In genomic region chr14:69669375-69669774, GRCh38 we compare ENCODE assay signal across 18 cellular contexts. TPM values are rescaled to one million over a fixed set of nuclear protein-coding genes. Genes with fewer than 3 reads are reported as not detected.
DNase-seq lines count a peak whose midpoint lies in the region; ATAC-seq and TF ChIP-seq lines count a peak whose summit lies in the region.
"Had no signal": no experiment of that assay in that cellular context is flagged by ENCODE, and none has a peak within 500 bp of the region (broad histone marks: within the 10 kb centered on the region; RNA-seq: fewer than 3 reads in every experiment).

No MANE protein-coding gene starts in this region.

- peak; percentile 33 for ATAC-seq in CD4-positive, alpha-beta T cell (ENCODE audit: poor library complexity)
- no peak for ATAC-seq in activated CD8-positive, alpha-beta T cell treated with anti-CD3 and anti-CD28 coated beads, Interleukin-2, amount 10 ng/mL, durations not matched to agents 7 days and 5 days
- ATAC-seq in naive thymus-derived CD8-positive, alpha-beta T cell, result peak; percentile 32 to 45
- ATAC-seq in HG03108 (IDR thresholded peaks at IDR 0.05; ENCODE audit: unreplicated experiment) (no peak), HG03135 (IDR thresholded peaks at IDR 0.05; ENCODE audit: unreplicated experiment) (no peak)
- ATAC-seq: HCT116 had no signal

- no peak overlapping the region for H3K4me3 Mint-ChIP-seq in CD14-positive monocyte
- peak overlapping the region; percentile 83 for H3K4me3 Mint-ChIP-seq in CD4-positive, alpha-beta T cell
- no peak overlapping the region for H3K4me3 Mint-ChIP-seq in activated CD8-positive, alpha-beta T cell treated with anti-CD3 and anti-CD28 coated beads, Interleukin-2, amount 10 ng/mL, durations not matched to agents 7 days and 5 days
- H3K4me3 Mint-ChIP-seq in naive thymus-derived CD8-positive, alpha-beta T cell, result peak overlapping the region in 9 of 10 donors; percentile 7 to 85 (median 51)

- peak overlapping the region in 4 of 7 donors; percentile 16 to 59 (median 40) for H3K27ac Mint-ChIP-seq in CD14-positive monocyte
- H3K27ac Mint-ChIP-seq in CD4-positive, alpha-beta T cell, result peak overlapping the region; percentile 84
- peak overlapping the region; percentile 60 for H3K27ac Mint-ChIP-seq in activated CD8-positive, alpha-beta T cell treated with anti-CD3 and anti-CD28 coated beads, Interleukin-2, amount 10 ng/mL, durations not matched to agents 7 days and 5 days
- H3K27ac Mint-ChIP-seq in naive thymus-derived CD8-positive, alpha-beta T cell, result peak overlapping the region in 8 of 10 donors; percentile 36 to 91 (median 79)

- no peak overlapping the region for H3K27ac ChIP-seq in CD4-positive, alpha-beta T cell (ENCODE audit: low read depth, low read length)
- H3K27ac ChIP-seq: esophagus squamous epithelium had no signal

- DNase-seq in CD14-positive monocyte (ENCODE audit: low spot score) (no peak), NCI-H774 (lab: John Stamatoyannopoulos, UW) (no peak)
- no peak for DNase-seq in CD4-positive, alpha-beta T cell
- DNase-seq in activated CD8-positive, alpha-beta T cell treated with anti-CD3 and anti-CD28 coated beads, Interleukin-2, amount 10 ng/mL, durations not matched to agents 7 days and 5 days, result no peak
- DNase-seq in naive thymus-derived CD8-positive, alpha-beta T cell, result peak in 3 of 10 donors; percentile 7 to 26 (median 23)
- DNase-seq: activated CD4-positive, CD25-positive, alpha-beta regulatory T cell treated with anti-CD3 and anti-CD28 coated beads, Interleukin-2, amount 50 U/mL, for 72 hours; anterior cingulate cortex; cerebellar nuclear complex; effector CD8-positive, alpha-beta T cell; esophagus squamous epithelium; NCI-H1048; SHP77 treated with DMSO at 0.1 percent for 48 hours; stimulated activated CD4-positive, alpha-beta T cell treated with anti-CD3 and anti-CD28 coated beads, Interleukin-2, amount 100 ng/mL, for 24 hours; substantia nigra; T-helper 9 cell had no signal

- no peaks in the 10 kb centered on the region for H3K9me3 Mint-ChIP-seq in CD14-positive monocyte
- H3K9me3 Mint-ChIP-seq in CD4-positive, alpha-beta T cell, result no peaks in the 10 kb centered on the region
- no peaks in the 10 kb centered on the region for H3K9me3 Mint-ChIP-seq in activated CD8-positive, alpha-beta T cell treated with anti-CD3 and anti-CD28 coated beads, Interleukin-2, amount 10 ng/mL, durations not matched to agents 7 days and 5 days (ENCODE audit: insufficient read depth)
- peaks cover 0 to 5% (median 0%) of the 10 kb centered on the region in 9 donors for H3K9me3 Mint-ChIP-seq in naive thymus-derived CD8-positive, alpha-beta T cell

- no peaks in the 10 kb centered on the region for H3K27me3 Mint-ChIP-seq in CD14-positive monocyte (ENCODE audit: low read depth in 3 of 3)
- no peaks in the 10 kb centered on the region for H3K27me3 Mint-ChIP-seq in CD4-positive, alpha-beta T cell
- no peaks in the 10 kb centered on the region for H3K27me3 Mint-ChIP-seq in activated CD8-positive, alpha-beta T cell treated with anti-CD3 and anti-CD28 coated beads, Interleukin-2, amount 10 ng/mL, durations not matched to agents 7 days and 5 days (ENCODE audit: low read depth)
- no peaks in the 10 kb centered on the region for H3K27me3 Mint-ChIP-seq in naive thymus-derived CD8-positive, alpha-beta T cell

- intact Hi-C loops in CD14-positive monocyte (cut with micrococcal nuclease), result no loop called here
- intact Hi-C loops in CD4-positive, alpha-beta T cell (cut with DNase I, micrococcal nuclease), result loop anchor here in 1 of 2 experiments (10.0 kb wide), 1 partner anchor 55 kb away; the partner anchor contains the start of gene SUSD6

- no peak for TF ChIP-seq CTCF in CD14-positive monocyte (IDR thresholded peaks at IDR 0.05)
- no peak for TF ChIP-seq CTCF in CD4-positive, alpha-beta T cell (IDR thresholded peaks at IDR 0.05)

- CTCF ChIA-PET in CD4-positive, alpha-beta T cell (lab: Charles Lee), result no interaction called here
- CTCF ChIA-PET in activated CD8-positive, alpha-beta T cell treated with anti-CD3 and anti-CD28 coated beads, Interleukin-2, amount 10 ng/mL, durations not matched to agents 7 days and 5 days (lab: Charles Lee), result interaction anchor here (0.8 to 2.2 kb wide), 4 partner anchors 16 to 69 kb away, joined by 3 to 6 read pairs (median 4); no protein-coding TSS in a partner anchor

- H3K27me3 ChIP-seq in CD4-positive, alpha-beta T cell (ENCODE audit: control insufficient read depth, insufficient read depth, low read length), result no peaks in the 10 kb centered on the region
- H3K27me3 ChIP-seq: esophagus squamous epithelium had no signal

- H3K4me1 Mint-ChIP-seq in CD14-positive monocyte, result peaks cover 87% of the 10 kb centered on the region
- peaks cover 96% of the 10 kb centered on the region for H3K4me1 Mint-ChIP-seq in CD4-positive, alpha-beta T cell (ENCODE audit: low read depth)
- H3K4me1 Mint-ChIP-seq in activated CD8-positive, alpha-beta T cell treated with anti-CD3 and anti-CD28 coated beads, Interleukin-2, amount 10 ng/mL, durations not matched to agents 7 days and 5 days (ENCODE audit: low read depth), result peaks cover 78% of the 10 kb centered on the region
- H3K4me1 Mint-ChIP-seq in naive thymus-derived CD8-positive, alpha-beta T cell, result peaks cover 63 to 97% (median 93%) of the 10 kb centered on the region in 4 donors

- POLR2A ChIA-PET in CD4-positive, alpha-beta T cell (lab: Charles Lee), result interaction anchor here (0.7 to 1.5 kb wide), 5 partner anchors 33 to 97 kb away, joined by 3 to 5 read pairs (median 5); partner anchors contain the start of gene SRSF5
- POLR2A ChIA-PET in activated CD8-positive, alpha-beta T cell treated with anti-CD3 and anti-CD28 coated beads, Interleukin-2, amount 10 ng/mL, durations not matched to agents 7 days and 5 days (lab: Charles Lee), result interaction anchor here (0.8 kb wide), 1 partner anchor 21 kb away, joined by 3 read pairs; no protein-coding TSS in a partner anchor
- POLR2A ChIA-PET in naive thymus-derived CD8-positive, alpha-beta T cell (lab: Charles Lee), result interaction anchor here (0.7 kb wide), 1 partner anchor 33 kb away, joined by 3 read pairs; no protein-coding TSS in a partner anchor

- peaks cover 49 to 65% of the 10 kb centered on the region in 2 donors for H3K36me3 Mint-ChIP-seq in CD14-positive monocyte
- H3K36me3 Mint-ChIP-seq in CD4-positive, alpha-beta T cell (ENCODE audit: low read depth), result peaks cover 36% of the 10 kb centered on the region
- H3K36me3 Mint-ChIP-seq in activated CD8-positive, alpha-beta T cell treated with anti-CD3 and anti-CD28 coated beads, Interleukin-2, amount 10 ng/mL, durations not matched to agents 7 days and 5 days (ENCODE audit: low read depth), result peaks cover 46% of the 10 kb centered on the region
- H3K36me3 Mint-ChIP-seq in naive thymus-derived CD8-positive, alpha-beta T cell, result peaks cover 13 to 30% (median 13%) of the 10 kb centered on the region in 3 donors

- H3K9me3 ChIP-seq in CD4-positive, alpha-beta T cell (ENCODE audit: control insufficient read depth, low read length), result no peaks in the 10 kb centered on the region
- H3K9me3 ChIP-seq: esophagus squamous epithelium had no signal

RNA-seq across cellular contexts. Expression of gene SUSD6, which starts 58.0 kb away (rescaled TPM):
- polyA plus RNA-seq in CD14-positive monocyte, result 10 to 100 TPM; 17.3 to 30.1 TPM
- total RNA-seq in CD4-positive, alpha-beta T cell, result 10 to 100 TPM; 93.7 to 95.1 TPM
- 10 to 100 TPM; 40.0 to 43.1 TPM for total RNA-seq in activated CD8-positive, alpha-beta T cell treated with anti-CD3 and anti-CD28 coated beads, Interleukin-2, amount 10 ng/mL, durations not matched to agents 7 days and 5 days
- total RNA-seq in naive thymus-derived CD8-positive, alpha-beta T cell, result 10 to 100 TPM; 34.7 to 38.8 TPM
- 1 to 10 TPM; 4.5 to 6.8 (median 5.6) TPM for polyA plus RNA-seq in naive thymus-derived CD8-positive, alpha-beta T cell

Comparison
In these comparisons a context has a peak if more than half of its experiments do, and no peak if none do; other contexts are left out.
1. H3K4me3 Mint-ChIP-seq: peak in CD4-positive, alpha-beta T cell (single experiment) and naive thymus-derived CD8-positive, alpha-beta T cell (9 of 10); none in CD14-positive monocyte (0 of 2) and activated CD8-positive, alpha-beta T cell treated with anti-CD3 and anti-CD28 coated beads, Interleukin-2, amount 10 ng/mL, durations not matched to agents 7 days and 5 days (single experiment).
2. ATAC-seq: peak in CD4-positive, alpha-beta T cell (single experiment) and naive thymus-derived CD8-positive, alpha-beta T cell (2 of 2); none in activated CD8-positive, alpha-beta T cell treated with anti-CD3 and anti-CD28 coated beads, Interleukin-2, amount 10 ng/mL, durations not matched to agents 7 days and 5 days (single experiment), HG03108 (single experiment) and HG03135 (single experiment).
3. Peak in every context shown above with its lines, with median percentiles within 50 percentile points of each other: H3K27ac Mint-ChIP-seq.